Comparison of ENCODE assay signal across 19 cellular contexts in the genomic region with DNA sequence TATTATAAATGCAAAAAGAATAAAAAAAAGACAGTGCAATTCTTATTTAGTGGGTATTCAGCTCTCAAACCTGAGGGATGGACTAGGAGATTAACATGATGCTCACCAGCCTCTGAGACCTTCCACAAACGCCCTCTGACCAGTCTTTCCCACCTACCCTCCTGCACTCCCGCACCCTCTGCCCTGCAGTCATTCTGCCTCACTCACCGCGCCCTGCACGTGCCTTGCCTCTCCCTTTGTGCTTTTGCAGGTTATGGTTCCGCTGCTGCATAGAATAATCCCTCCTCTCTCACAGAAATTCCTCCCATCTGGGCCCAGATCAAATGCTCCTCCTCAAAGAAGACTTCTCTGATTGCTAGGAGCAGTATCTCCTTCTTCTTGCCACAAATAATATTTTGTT. TPM values are rescaled to one million over a fixed set of nuclear protein-coding genes. Genes with fewer than 3 reads are reported as not detected.
DNase-seq lines count a peak whose midpoint lies in the region; ATAC-seq and TF ChIP-seq lines count a peak whose summit lies in the region.
"Had no signal": no experiment of that assay in that cellular context is flagged by ENCODE, and none has a peak within 500 bp of the region (broad histone marks: within the 10 kb centered on the region; RNA-seq: fewer than 3 reads in every experiment).

No MANE protein-coding gene starts in this region.

- H3K27ac ChIP-seq in VCaP, result peak overlapping the region; percentile 95
- H3K27ac ChIP-seq in Peyer's patch, result no peak overlapping the region
- no peak overlapping the region for H3K27ac ChIP-seq in adrenal gland

- H3K9me3 Mint-ChIP-seq in natural killer cell, result peaks cover 0 to 3% of the 10 kb centered on the region in 2 donors
- peaks cover 3% of the 10 kb centered on the region for H3K9me3 Mint-ChIP-seq in stimulated activated memory B cell treated with anti-CD40 and anti-IgM and Interleukin-4, amounts not matched to agents 10 μg/mL and 1 μg/mL and 100 μg/mL, for 72 hours
- H3K9me3 Mint-ChIP-seq in activated naive CD4-positive, alpha-beta T cell treated with anti-CD3 and anti-CD28 coated beads for 36 hours, result no peaks in the 10 kb centered on the region
- H3K9me3 Mint-ChIP-seq: CD4-positive, alpha-beta T cell had no signal

- H3K27me3 ChIP-seq in Peyer's patch (no peaks in the 10 kb centered on the region), adrenal gland (no peaks in the 10 kb centered on the region)

- intact Hi-C loops in natural killer cell (cut with micrococcal nuclease), result loop anchor here (5.0 kb wide), 2 partner anchors 217 to 417 kb away; no protein-coding TSS in a partner anchor
- intact Hi-C loops in activated naive CD4-positive, alpha-beta T cell treated with anti-CD3 and anti-CD28 coated beads for 36 hours (cut with micrococcal nuclease), result no loop called here
- intact Hi-C loops in adrenal gland (cut with DNase I), result no loop called here

- 94 to 97% (median 96%) methylated on average over 6 of the region's 6 CpGs for WGBS in adrenal gland, 4 donors

- TF ChIP-seq POLR2A in Peyer's patch (IDR thresholded peaks at IDR 0.05) (no peak), adrenal gland (IDR thresholded peaks at IDR 0.05) (no peak)

- H3K27ac Mint-ChIP-seq in natural killer cell, result peak overlapping the region; percentile 73 to 74
- H3K27ac Mint-ChIP-seq in stimulated activated memory B cell treated with anti-CD40 and anti-IgM and Interleukin-4, amounts not matched to agents 10 μg/mL and 1 μg/mL and 100 μg/mL, for 72 hours, result peak overlapping the region; percentile 9
- H3K27ac Mint-ChIP-seq in activated naive CD4-positive, alpha-beta T cell treated with anti-CD3 and anti-CD28 coated beads for 36 hours, result no peak overlapping the region
- H3K27ac Mint-ChIP-seq: CD4-positive, alpha-beta T cell had no signal

- H3K36me3 Mint-ChIP-seq in natural killer cell, result no peaks in the 10 kb centered on the region
- peaks cover 22% of the 10 kb centered on the region for H3K36me3 Mint-ChIP-seq in stimulated activated memory B cell treated with anti-CD40 and anti-IgM and Interleukin-4, amounts not matched to agents 10 μg/mL and 1 μg/mL and 100 μg/mL, for 72 hours
- H3K36me3 Mint-ChIP-seq in activated naive CD4-positive, alpha-beta T cell treated with anti-CD3 and anti-CD28 coated beads for 36 hours (ENCODE audit: low read depth), result no peaks in the 10 kb centered on the region

- DNase-seq in natural killer cell (no peak), NCI-H526 (lab: John Stamatoyannopoulos, UW) (no peak), Peyer's patch (no peak), adrenal gland (no peak)
- DNase-seq in activated naive CD4-positive, alpha-beta T cell treated with anti-CD3 and anti-CD28 coated beads for 36 hours, result no peak
- DNase-seq: ACHN; AML-193; CD4-positive, alpha-beta T cell; DMS79 treated with DMSO at 0.1 percent for 48 hours; GOT3; NCI-H1417; NCI-H187 treated with DMSO at 0.1 percent for 48 hours; NCI-H345; NCI-H69; NK-92 treated with Interleukin-12 subunit alpha and Interleukin-12 subunit beta, amount 100 ng/mL, for 24 hours had no signal

- H3K4me3 ChIP-seq in Peyer's patch (no peak overlapping the region), adrenal gland (no peak overlapping the region)
- H3K4me3 ChIP-seq: GM12878 had no signal

- ATAC-seq in esophagus mucosa (peak; percentile 81), natural killer cell (no peak)
- no peak for ATAC-seq in stimulated activated memory B cell treated with anti-CD40 and anti-IgM and Interleukin-4, amounts not matched to agents 10 μg/mL and 1 μg/mL and 100 μg/mL, for 72 hours
- ATAC-seq: GM12878 had no signal

- no peaks in the 10 kb centered on the region for H3K9me3 ChIP-seq in Peyer's patch
- no peaks in the 10 kb centered on the region for H3K9me3 ChIP-seq in adrenal gland (replicated peaks in 1 of 3)

- no peaks in the 10 kb centered on the region for H3K27me3 Mint-ChIP-seq in natural killer cell (ENCODE audit: low read depth in 2 of 2)
- no peaks in the 10 kb centered on the region for H3K27me3 Mint-ChIP-seq in stimulated activated memory B cell treated with anti-CD40 and anti-IgM and Interleukin-4, amounts not matched to agents 10 μg/mL and 1 μg/mL and 100 μg/mL, for 72 hours
- H3K27me3 Mint-ChIP-seq in activated naive CD4-positive, alpha-beta T cell treated with anti-CD3 and anti-CD28 coated beads for 36 hours (ENCODE audit: low read depth), result peaks cover 14% of the 10 kb centered on the region

- peak overlapping the region; percentile 53 for H3K4me3 Mint-ChIP-seq in natural killer cell
- no peak overlapping the region for H3K4me3 Mint-ChIP-seq in stimulated activated memory B cell treated with anti-CD40 and anti-IgM and Interleukin-4, amounts not matched to agents 10 μg/mL and 1 μg/mL and 100 μg/mL, for 72 hours
- H3K4me3 Mint-ChIP-seq in activated naive CD4-positive, alpha-beta T cell treated with anti-CD3 and anti-CD28 coated beads for 36 hours, result no peak overlapping the region
- H3K4me3 Mint-ChIP-seq: CD4-positive, alpha-beta T cell had no signal

- TF ChIP-seq CTCF in VCaP (conservative IDR thresholded peaks at IDR 0.05) (no peak), natural killer cell (IDR thresholded peaks at IDR 0.05) (no peak), Peyer's patch (IDR thresholded peaks at IDR 0.05) (no peak), adrenal gland (IDR thresholded peaks at IDR 0.05) (no peak)

- H3K36me3 ChIP-seq in Peyer's patch (no peaks in the 10 kb centered on the region), adrenal gland (replicated peaks in 1 of 2) (no peaks in the 10 kb centered on the region)

- peaks cover 74 to 82% of the 10 kb centered on the region in 2 donors for H3K4me1 Mint-ChIP-seq in natural killer cell
- H3K4me1 Mint-ChIP-seq in stimulated activated memory B cell treated with anti-CD40 and anti-IgM and Interleukin-4, amounts not matched to agents 10 μg/mL and 1 μg/mL and 100 μg/mL, for 72 hours, result peaks cover 54% of the 10 kb centered on the region
- peaks cover 9% of the 10 kb centered on the region for H3K4me1 Mint-ChIP-seq in activated naive CD4-positive, alpha-beta T cell treated with anti-CD3 and anti-CD28 coated beads for 36 hours (ENCODE audit: low read depth)

- no peaks in the 10 kb centered on the region for H3K4me1 ChIP-seq in Peyer's patch
- peaks cover 0 to 33% of the 10 kb centered on the region in 2 donors for H3K4me1 ChIP-seq in adrenal gland (replicated peaks in 1 of 2)

- CTCF ChIA-PET in activated naive CD4-positive, alpha-beta T cell treated with anti-CD3 and anti-CD28 coated beads for 36 hours (lab: Charles Lee), result no interaction called here

RNA-seq across cellular contexts. Expression of gene TMCC3, which starts 28.5 kb away (rescaled TPM):
- 7.3 TPM for total RNA-seq in esophagus mucosa
- total RNA-seq in natural killer cell, result 10 to 100 TPM; 20.1 to 29.3 (median 21.6) TPM
- total RNA-seq in activated naive CD4-positive, alpha-beta T cell treated with anti-CD3 and anti-CD28 coated beads for 36 hours, result under 1 TPM in 1 of 2 experiments, not detected in 1; 0.05 TPM
- total RNA-seq in Peyer's patch, result 10 to 100 TPM; 15.7 to 50.3 (median 32.1) TPM
- total RNA-seq in adrenal gland, result 10 to 100 TPM in 1 of 8 donors, 1 to 10 TPM in 7; 2.4 to 13.4 (median 6.7) TPM
- 1 to 10 TPM; 1.2 to 9.3 (median 2.2) TPM for polyA plus RNA-seq in adrenal gland
